In the genomic region with DNA sequence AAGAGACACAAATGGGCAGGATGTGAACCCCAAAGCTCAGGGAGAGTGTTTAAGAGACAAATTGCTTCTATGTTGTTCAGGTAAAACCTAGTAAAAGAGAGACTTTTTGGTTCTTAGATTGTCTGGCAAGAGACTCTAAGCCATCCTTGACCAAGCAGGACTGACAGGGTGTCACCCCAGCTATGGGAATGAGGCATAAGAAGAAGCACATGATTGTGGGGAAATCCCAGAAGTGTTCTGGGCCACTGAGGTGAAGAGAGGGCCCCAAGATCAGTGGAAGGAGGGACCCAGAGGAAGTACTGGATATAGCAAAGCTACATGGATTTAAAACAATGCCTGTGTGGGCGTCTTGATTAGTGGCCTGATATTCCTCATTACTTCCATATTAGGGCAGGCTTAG, we compare ENCODE assay signal across 22 cellular contexts.
DNase-seq lines count a peak whose midpoint lies in the region; ATAC-seq and TF ChIP-seq lines count a peak whose summit lies in the region.
"Had no signal": no experiment of that assay in that cellular context is flagged by ENCODE, and none has a peak within 500 bp of the region (broad histone marks: within the 10 kb centered on the region; RNA-seq: fewer than 3 reads in every experiment).

No MANE protein-coding gene starts in this region.

- no peak for TF ChIP-seq CTCF in right atrium auricular region (IDR thresholded peaks at IDR 0.05)
- TF ChIP-seq CTCF in hepatocyte (IDR thresholded peaks at IDR 0.05; ENCODE audit: poor library complexity), result no peak
- no peak for TF ChIP-seq CTCF in H9 (conservative IDR thresholded peaks at IDR 0.05)

- no peak overlapping the region for H2BK12ac ChIP-seq in H9 (ENCODE audit: insufficient read length, low read depth, low read length)

- H3K18ac ChIP-seq in H9 (ENCODE audit: insufficient read length, low read depth, low read length), result no peak overlapping the region

- H3K9me3 ChIP-seq in right atrium auricular region (no peaks in the 10 kb centered on the region), hepatocyte (ENCODE audit: low read depth) (no peaks in the 10 kb centered on the region), H9 (ENCODE audit: control insufficient read depth, low read depth, low read length) (no peaks in the 10 kb centered on the region)
- H3K9me3 ChIP-seq: adrenal gland had no signal

- H2AFZ ChIP-seq in hepatocyte, result no peak overlapping the region
- H2AFZ ChIP-seq in H9 (ENCODE audit: low read length), result no peak overlapping the region

- no peak overlapping the region for H4K5ac ChIP-seq in H9 (ENCODE audit: insufficient read length, low read depth, low read length)

- H2AK5ac ChIP-seq in H9 (ENCODE audit: insufficient read length, low read length), result no peak overlapping the region

- peak overlapping the region; percentile 35 to 97 for H3K27ac ChIP-seq in right atrium auricular region
- H3K27ac ChIP-seq in hepatocyte, result peak overlapping the region; percentile 5
- no peak overlapping the region for H3K27ac ChIP-seq in H9 (ENCODE audit: insufficient read length, low read depth, low read length)
- H3K27ac ChIP-seq: adrenal gland had no signal

- H2BK20ac ChIP-seq in H9 (ENCODE audit: low read depth, low read length, poor library complexity, severe bottlenecking), result no peak overlapping the region

- H2BK5ac ChIP-seq in H9 (ENCODE audit: insufficient read length, low read length), result no peak overlapping the region

- H3K23me2 ChIP-seq in H9 (ENCODE audit: insufficient read length, low read depth, low read length, poor library complexity, severe bottlenecking), result no peaks in the 10 kb centered on the region

- no peak overlapping the region for H3T11ph ChIP-seq in H9 (ENCODE audit: low read length)

- no peak overlapping the region for H3K4me3 Mint-ChIP-seq in stimulated activated naive B cell treated with anti-CD40 and anti-IgM and Interleukin-4, amounts not matched to agents 10 μg/mL and 1 μg/mL and 100 μg/mL, for 72 hours
- no peak overlapping the region for H3K4me3 Mint-ChIP-seq in H9
- H3K4me3 Mint-ChIP-seq: activated T-helper 1 cell treated with anti-CD3 and anti-CD28 coated beads, Interleukin-12 subunit alpha, Interleukin-12 subunit beta, Interleukin-2, Interleukin-4 antibody, amounts not matched to agents 30 ng/mL and 10 ng/mL and 1 ng/mL, durations not matched to agents 14 hours and 24 hours and 36 hours; CD4-positive, alpha-beta T cell; endodermal cell; natural killer cell treated with Interleukin-12 subunit alpha and Interleukin-12 subunit beta and Interleukin-15 and Interleukin-18, amount 100 ng/mL, for 72 hours had no signal

- H2BK15ac ChIP-seq in H9 (ENCODE audit: low read depth, low read length), result no peak overlapping the region

- no peak overlapping the region for H3K4me3 ChIP-seq in right atrium auricular region
- no peak overlapping the region for H3K4me3 ChIP-seq in hepatocyte
- H3K4me3 ChIP-seq: adrenal gland, lung had no signal

- ATAC-seq in HG03442 (IDR thresholded peaks at IDR 0.05; ENCODE audit: unreplicated experiment), result peak; percentile 70
- peak; percentile 86 to 99 for ATAC-seq in stimulated activated naive B cell treated with anti-CD40 and anti-IgM and Interleukin-4, amounts not matched to agents 10 μg/mL and 1 μg/mL and 100 μg/mL, for 72 hours (replicated peaks)
- ATAC-seq in sciatic nerve, result no peak
- ATAC-seq in HG02588 (IDR thresholded peaks at IDR 0.05; ENCODE audit: unreplicated experiment), result no peak
- ATAC-seq: natural killer cell treated with Interleukin-12 subunit alpha and Interleukin-12 subunit beta and Interleukin-15 and Interleukin-18, amount 100 ng/mL, for 72 hours had no signal

- H3K27me3 ChIP-seq in right atrium auricular region (no peaks in the 10 kb centered on the region), hepatocyte (no peaks in the 10 kb centered on the region), H9 (ENCODE audit: insufficient read depth, low read length) (no peaks in the 10 kb centered on the region)
- H3K27me3 ChIP-seq: adrenal gland had no signal

- no peaks in the 10 kb centered on the region for H3K27me3 Mint-ChIP-seq in stimulated activated naive B cell treated with anti-CD40 and anti-IgM and Interleukin-4, amounts not matched to agents 10 μg/mL and 1 μg/mL and 100 μg/mL, for 72 hours
- no peaks in the 10 kb centered on the region for H3K27me3 Mint-ChIP-seq in H9 (ENCODE audit: low read depth)
- H3K27me3 Mint-ChIP-seq: CD4-positive, alpha-beta T cell had no signal

- H3K4me2 ChIP-seq in hepatocyte, result no peak overlapping the region
- no peak overlapping the region for H3K4me2 ChIP-seq in H9 (ENCODE audit: insufficient read depth, insufficient read length, low read length)

- no peak overlapping the region for H3K23ac ChIP-seq in H9 (ENCODE audit: insufficient read length, low read depth, low read length)

- no peak overlapping the region for H3K9ac ChIP-seq in H9 (ENCODE audit: extremely low read depth, insufficient read length, low read length)

- H3K4me1 Mint-ChIP-seq in stimulated activated naive B cell treated with anti-CD40 and anti-IgM and Interleukin-4, amounts not matched to agents 10 μg/mL and 1 μg/mL and 100 μg/mL, for 72 hours, result peaks cover 13 to 29% of the 10 kb centered on the region in 2 donors
- H3K4me1 Mint-ChIP-seq in H9, result peaks cover 9 to 13% of the 10 kb centered on the region in 2 experiments

- no peaks in the 10 kb centered on the region for H3K9me3 Mint-ChIP-seq in stimulated activated naive B cell treated with anti-CD40 and anti-IgM and Interleukin-4, amounts not matched to agents 10 μg/mL and 1 μg/mL and 100 μg/mL, for 72 hours
- no peaks in the 10 kb centered on the region for H3K9me3 Mint-ChIP-seq in H9
- H3K9me3 Mint-ChIP-seq: activated T-helper 1 cell treated with anti-CD3 and anti-CD28 coated beads, Interleukin-12 subunit alpha, Interleukin-12 subunit beta, Interleukin-2, Interleukin-4 antibody, amounts not matched to agents 30 ng/mL and 10 ng/mL and 1 ng/mL, durations not matched to agents 14 hours and 24 hours and 36 hours; CD4-positive, alpha-beta T cell; endodermal cell; natural killer cell treated with Interleukin-12 subunit alpha and Interleukin-12 subunit beta and Interleukin-15 and Interleukin-18, amount 100 ng/mL, for 72 hours had no signal

- no peaks in the 10 kb centered on the region for H3K9me2 ChIP-seq in hepatocyte (replicated peaks; ENCODE audit: insufficient read depth)

- intact Hi-C loops in cardiac septum (cut with DNase I) (no loop called here), sciatic nerve (cut with DNase I) (no loop called here)

- H3K14ac ChIP-seq in H9 (ENCODE audit: insufficient read depth, low read length), result no peak overlapping the region

- H3K36me3 Mint-ChIP-seq in stimulated activated naive B cell treated with anti-CD40 and anti-IgM and Interleukin-4, amounts not matched to agents 10 μg/mL and 1 μg/mL and 100 μg/mL, for 72 hours, result peaks cover 0 to 5% of the 10 kb centered on the region in 2 donors
- no peaks in the 10 kb centered on the region for H3K36me3 Mint-ChIP-seq in H9 (ENCODE audit: insufficient read depth in 1 of 3, low read depth in 3 of 3)
- H3K36me3 Mint-ChIP-seq: natural killer cell treated with Interleukin-12 subunit alpha and Interleukin-12 subunit beta and Interleukin-15 and Interleukin-18, amount 100 ng/mL, for 72 hours had no signal

- no peak overlapping the region for H2BK120ac ChIP-seq in H9 (ENCODE audit: low read depth, low read length, poor library complexity, severe bottlenecking)

- no peak overlapping the region for H3K4ac ChIP-seq in H9 (ENCODE audit: low read depth, low read length)

- H3K79me2 ChIP-seq in hepatocyte (peaks cover 8% of the 10 kb centered on the region), H9 (ENCODE audit: insufficient read depth, low read length) (no peaks in the 10 kb centered on the region)

- H3K79me1 ChIP-seq in H9 (ENCODE audit: insufficient read depth, low read depth, low read length, poor library complexity, severe bottlenecking), result no peaks in the 10 kb centered on the region

- H4K8ac ChIP-seq in H9 (replicated peaks; ENCODE audit: insufficient read length, low read depth, low read length), result no peak overlapping the region

- WGBS in hepatocyte (ENCODE audit: low lambda C conversion rate, missing lambda C conversion rate), result 89% methylated on average over 1 of the region's 1 CpG
- WGBS in H9 (ENCODE audit: extremely low coverage, insufficient read length, low lambda C conversion rate), result no CpG with 5 or more reads among the region's 1 CpG

- no peak overlapping the region for H3K27ac Mint-ChIP-seq in stimulated activated naive B cell treated with anti-CD40 and anti-IgM and Interleukin-4, amounts not matched to agents 10 μg/mL and 1 μg/mL and 100 μg/mL, for 72 hours
- no peak overlapping the region for H3K27ac Mint-ChIP-seq in H9
- H3K27ac Mint-ChIP-seq: activated T-helper 1 cell treated with anti-CD3 and anti-CD28 coated beads, Interleukin-12 subunit alpha, Interleukin-12 subunit beta, Interleukin-2, Interleukin-4 antibody, amounts not matched to agents 30 ng/mL and 10 ng/mL and 1 ng/mL, durations not matched to agents 14 hours and 24 hours and 36 hours; CD4-positive, alpha-beta T cell; endodermal cell had no signal

- H3K36me3 ChIP-seq in right atrium auricular region (no peaks in the 10 kb centered on the region), hepatocyte (replicated peaks; ENCODE audit: insufficient read depth, low read depth) (no peaks in the 10 kb centered on the region)
- H3K36me3 ChIP-seq: adrenal gland had no signal

- no peak for DNase-seq in right atrium auricular region (ENCODE audit: low spot score)
- no peak for DNase-seq in cardiac septum (ENCODE audit: low spot score)
- no peak for DNase-seq in hepatocyte (ENCODE audit: low spot score)
- DNase-seq in stimulated activated naive B cell treated with anti-CD40 and anti-IgM and Interleukin-4, amounts not matched to agents 10 μg/mL and 1 μg/mL and 100 μg/mL, for 72 hours, result peak; percentile 15
- DNase-seq in sciatic nerve (ENCODE audit: low spot score), result no peak
- no peak for DNase-seq in H9
- DNase-seq: adrenal gland; CD4-positive, alpha-beta T cell; central memory CD4-positive, alpha-beta T cell; DMS79; endodermal cell; IMR-90; MM.1S; NCI-H1694 treated with DMSO at 0.1 percent for 48 hours; NCI-H345; NK-92 treated with Interleukin-12 subunit alpha and Interleukin-12 subunit beta, amount 100 ng/mL, for 24 hours; T-helper 1 cell had no signal

- no peaks in the 10 kb centered on the region for H4K20me1 ChIP-seq in hepatocyte (ENCODE audit: insufficient read depth, poor library complexity, severe bottlenecking)
- no peaks in the 10 kb centered on the region for H4K20me1 ChIP-seq in H9 (ENCODE audit: control insufficient read depth, insufficient read depth, insufficient read length)

- no peak overlapping the region for H4K91ac ChIP-seq in H9 (ENCODE audit: insufficient read length, low read depth, low read length)

- H3K56ac ChIP-seq in H9 (ENCODE audit: insufficient read length, low read depth, low read length), result no peak overlapping the region

- H3K4me1 ChIP-seq in right atrium auricular region, result peaks cover 0 to 73% of the 10 kb centered on the region in 2 donors
- H3K4me1 ChIP-seq in hepatocyte (ENCODE audit: insufficient read depth), result peaks cover 8% of the 10 kb centered on the region
- no peaks in the 10 kb centered on the region for H3K4me1 ChIP-seq in H9 (ENCODE audit: insufficient read depth, low read length)
- H3K4me1 ChIP-seq: adrenal gland had no signal

Comparison
In these comparisons a context has a peak if more than half of its experiments do, and no peak if none do; other contexts are left out.
1. ATAC-seq: peak in HG03442 (single experiment) and stimulated activated naive B cell treated with anti-CD40 and anti-IgM and Interleukin-4, amounts not matched to agents 10 μg/mL and 1 μg/mL and 100 μg/mL, for 72 hours (2 of 2); none in sciatic nerve (single experiment) and HG02588 (single experiment).